In the genomic region with DNA sequence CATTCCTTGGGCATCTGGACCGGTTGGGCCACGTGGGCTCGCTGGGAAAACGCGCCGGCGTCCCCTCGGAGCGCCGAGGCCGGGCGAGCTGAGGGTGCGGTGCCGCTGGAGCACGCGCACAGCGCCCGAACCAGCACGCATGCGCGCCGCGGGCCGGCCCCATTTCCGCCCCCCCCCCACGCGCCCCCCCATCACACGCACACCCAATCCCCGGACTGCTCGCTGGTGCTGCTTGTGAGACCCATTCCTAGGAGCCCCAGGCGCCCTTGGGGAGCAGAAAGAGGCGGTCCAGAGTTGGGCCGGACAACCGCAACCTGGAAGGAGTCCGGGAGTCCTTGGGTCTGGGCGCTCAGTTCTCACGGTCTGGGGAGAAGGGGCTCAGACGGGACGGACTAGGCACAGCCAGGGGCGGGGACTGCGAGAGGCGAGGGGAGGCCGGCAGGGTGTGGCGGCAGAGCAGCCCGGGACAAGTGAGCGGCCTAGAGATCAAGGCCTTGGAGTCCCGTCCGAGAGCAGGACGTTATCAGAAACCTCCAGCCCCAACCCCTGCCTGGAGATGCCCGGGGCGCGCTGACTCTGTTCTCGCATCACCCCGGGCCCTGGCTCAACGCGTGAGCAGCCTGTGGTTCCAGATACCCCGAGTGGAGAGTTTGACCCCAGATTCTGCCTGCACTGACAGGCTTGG, we compare ENCODE assay signal across 18 cellular contexts. TPM values are rescaled to one million over a fixed set of nuclear protein-coding genes. Genes with fewer than 3 reads are reported as not detected.
DNase-seq lines count a peak whose midpoint lies in the region; ATAC-seq, FAIRE-seq and TF ChIP-seq lines count a peak whose summit lies in the region.
"Had no signal": no experiment of that assay in that cellular context is flagged by ENCODE, and none has a peak within 500 bp of the region (broad histone marks: within the 10 kb centered on the region; RNA-seq: fewer than 3 reads in every experiment).

No MANE protein-coding gene starts in this region.

- H3F3A ChIP-seq in neural cell (ENCODE audit: insufficient read depth, low read length, poor library complexity, severe bottlenecking): no peaks in the 10 kb centered on the region
- no peaks in the 10 kb centered on the region for H3F3A ChIP-seq in PC-3 (ENCODE audit: low read length, unreplicated experiment)

- intact Hi-C loops in K562 (cut with micrococcal nuclease): loop anchor here (10.0 kb wide), 1 partner anchor 172 kb away; no protein-coding TSS in a partner anchor
- intact Hi-C loops in PC-3 (cut with micrococcal nuclease): no loop called here

- no peak overlapping the region for H2BK5ac ChIP-seq in H9 (ENCODE audit: insufficient read length, low read length)

- no peak overlapping the region for H2AFZ ChIP-seq in H9 (ENCODE audit: low read length)
- H2AFZ ChIP-seq in K562 (ENCODE audit: low read depth, low read length): peak overlapping the region; percentile 98
- H2AFZ ChIP-seq in neural cell (ENCODE audit: low read depth, low read length): no peak overlapping the region
- no peak overlapping the region for H2AFZ ChIP-seq in PC-3 (ENCODE audit: low read length)

- H3K36me3 Mint-ChIP-seq in H9 (ENCODE audit: insufficient read depth in 1 of 3, low read depth in 3 of 3): peaks cover 0 to 1% (median 0%) of the 10 kb centered on the region in 3 experiments; a peak in 2 of 7 replicates

- H3K9me3 ChIP-seq in H9 (ENCODE audit: control insufficient read depth, low read depth, low read length) (no peaks in the 10 kb centered on the region), K562 (replicated peaks; ENCODE audit: control insufficient read depth, insufficient read depth, low read depth, low read length) (peaks cover 3% of the 10 kb centered on the region), neural cell (ENCODE audit: low read length) (no peaks in the 10 kb centered on the region), PC-3 (ENCODE audit: low read length) (no peaks in the 10 kb centered on the region)

- TF ChIP-seq CTCF in H9 (conservative IDR thresholded peaks at IDR 0.05) (no peak), K562 (IDR thresholded peaks at IDR 0.05 in 2 of 3, conservative IDR thresholded peaks at IDR 0.05 in 1 of 3; ENCODE audit: insufficient read depth in 2 of 3, low read depth in 1 of 3, low read length in 3 of 3) (no peak), neural cell (IDR thresholded peaks at IDR 0.05; ENCODE audit: poor library complexity, severe bottlenecking) (no peak), PC-3 (conservative IDR thresholded peaks at IDR 0.05; ENCODE audit: low read depth, low read length) (no peak)

- WGBS in H9 (ENCODE audit: extremely low coverage, insufficient read length, low lambda C conversion rate): no CpG with 5 or more reads among the region's 57 CpGs
- WGBS in K562 (ENCODE audit: insufficient coverage, low coverage, missing lambda C conversion rate): under 1% methylated on average over 35 of the region's 57 CpGs

- TF ChIP-seq RAD21 in K562 (CRISPR knock-in tag; conservative IDR thresholded peaks at IDR 0.05 in 1 of 2, IDR thresholded peaks at IDR 0.05 in 1 of 2): no peak
- TF ChIP-seq RAD21 in neural cell (conservative IDR thresholded peaks at IDR 0.05): no peak

- no peak overlapping the region for H2BK15ac ChIP-seq in H9 (ENCODE audit: low read depth, low read length)

- H3K27me3 ChIP-seq in H9 (ENCODE audit: insufficient read depth, low read length) (peaks cover 92% of the 10 kb centered on the region), K562 (ENCODE audit: control insufficient read depth in 2 of 2, insufficient read depth in 2 of 2, low read length in 2 of 2) (no peaks in the 10 kb centered on the region), neural cell (ENCODE audit: insufficient read depth, low read depth, low read length) (peaks cover 100% of the 10 kb centered on the region), PC-3 (ENCODE audit: low read length) (peaks cover 100% of the 10 kb centered on the region)

- no peaks in the 10 kb centered on the region; the same call in 2 of the 3 replicates for H3K36me3 ChIP-seq in K562 (ENCODE audit: control insufficient read depth, insufficient read depth, low read length)
- no peaks in the 10 kb centered on the region for H3K36me3 ChIP-seq in neural cell (ENCODE audit: insufficient read depth, low read length)
- H3K36me3 ChIP-seq in PC-3 (ENCODE audit: low read depth, low read length): no peaks in the 10 kb centered on the region

- peaks cover 3% of the 10 kb centered on the region for H3K23me2 ChIP-seq in H9 (ENCODE audit: insufficient read length, low read depth, low read length, poor library complexity, severe bottlenecking)

- H3K9ac ChIP-seq in H9 (ENCODE audit: extremely low read depth, insufficient read length, low read length) (no peak overlapping the region), K562 (ENCODE audit: insufficient read depth in 1 of 2, low read depth in 2 of 2, low read length in 2 of 2) (peak overlapping the region; percentile 70 to 92), neural cell (ENCODE audit: low read length) (peak overlapping the region; percentile 1), PC-3 (ENCODE audit: low read length) (no peak overlapping the region)

- H3K79me1 ChIP-seq in H9 (ENCODE audit: insufficient read depth, low read depth, low read length, poor library complexity, severe bottlenecking): no peaks in the 10 kb centered on the region

- CTCF ChIA-PET in K562 (lab: Yijun Ruan, JAX; ENCODE audit: low intra/inter-chr PET ratio) (no interaction called here), PC-3 (lab: Charles Lee) (no interaction called here)

- H4K20me1 ChIP-seq in H9 (ENCODE audit: control insufficient read depth, insufficient read depth, insufficient read length) (no peaks in the 10 kb centered on the region), K562 (replicated peaks; ENCODE audit: control insufficient read depth, insufficient read depth, low read length) (no peaks in the 10 kb centered on the region), neural cell (ENCODE audit: insufficient read depth) (no peaks in the 10 kb centered on the region), PC-3 (ENCODE audit: low read length) (no peaks in the 10 kb centered on the region)

- H3K27ac ChIP-seq in H9 (ENCODE audit: insufficient read length, low read depth, low read length) (no peak overlapping the region), K562 (ENCODE audit: extremely low read depth, low read depth, low read length) (peak overlapping the region; percentile 89), neural cell (ENCODE audit: low read length) (no peak overlapping the region), PC-3 (ENCODE audit: low read length) (no peak overlapping the region)
- H3K27ac ChIP-seq: 22Rv1, skin epidermis had no signal

- H3K4me2 ChIP-seq in H9 (ENCODE audit: insufficient read depth, insufficient read length, low read length) (no peak overlapping the region), K562 (ENCODE audit: insufficient read depth, low read length) (peak overlapping the region; percentile 80), neural cell (ENCODE audit: low read length) (no peak overlapping the region), PC-3 (ENCODE audit: low read length) (no peak overlapping the region)

- no peak overlapping the region for H2BK120ac ChIP-seq in H9 (ENCODE audit: low read depth, low read length, poor library complexity, severe bottlenecking)

- H3K9me2 ChIP-seq in neural cell (ENCODE audit: insufficient read depth, low read length): no peaks in the 10 kb centered on the region
- no peaks in the 10 kb centered on the region for H3K9me2 ChIP-seq in PC-3 (replicated peaks; ENCODE audit: low read length)

- H3K27me3 Mint-ChIP-seq in H9 (ENCODE audit: low read depth): peaks cover 100% of the 10 kb centered on the region

- H3K14ac ChIP-seq in H9 (ENCODE audit: insufficient read depth, low read length): no peak overlapping the region

- H3K4me3 ChIP-seq in K562 (peak overlapping the region; percentile 42), neural cell (ENCODE audit: low read length) (peak overlapping the region; percentile 46), PC-3 (ENCODE audit: low read length) (no peak overlapping the region)
- H3K4me3 ChIP-seq: skin epidermis had no signal

- H3K4me1 Mint-ChIP-seq in H9: peaks cover 42 to 59% of the 10 kb centered on the region in 2 experiments

- no peak overlapping the region for H3K27ac Mint-ChIP-seq in H9
- H3K27ac Mint-ChIP-seq: stimulated activated effector memory CD8-positive, alpha-beta T cell treated with anti-CD3 and anti-CD28 coated beads, Interleukin-12 subunit alpha, Interleukin-12 subunit beta, amount 100 ng/mL, for 72 hours had no signal

- H4K5ac ChIP-seq in H9 (ENCODE audit: insufficient read length, low read depth, low read length): no peak overlapping the region

- no peak overlapping the region for H3K4ac ChIP-seq in H9 (ENCODE audit: low read depth, low read length)

- no peak overlapping the region for H3K4me3 Mint-ChIP-seq in H9

- peak; percentile 93 for FAIRE-seq in K562 (lab: Jason Lieb, UNC)

- H3K23ac ChIP-seq in H9 (ENCODE audit: insufficient read length, low read depth, low read length): no peak overlapping the region

- no peak overlapping the region for H4K8ac ChIP-seq in H9 (replicated peaks; ENCODE audit: insufficient read length, low read depth, low read length)

- H3K9me3 Mint-ChIP-seq in H9: peaks cover 11 to 18% of the 10 kb centered on the region in 2 experiments
- H3K9me3 Mint-ChIP-seq: stimulated activated effector memory CD8-positive, alpha-beta T cell treated with anti-CD3 and anti-CD28 coated beads, Interleukin-12 subunit alpha, Interleukin-12 subunit beta, amount 100 ng/mL, for 72 hours had no signal

- H2BK12ac ChIP-seq in H9 (ENCODE audit: insufficient read length, low read depth, low read length): no peak overlapping the region

- BruUV-seq in K562 (replicated peaks; lab: Mats Ljungman, UMichigan) (TSS peak; percentile 92), PC-3 (replicated peaks; lab: Mats Ljungman, UMichigan) (no TSS peak)

- H3K56ac ChIP-seq in H9 (ENCODE audit: insufficient read length, low read depth, low read length): no peak overlapping the region

- POLR2A ChIA-PET in K562 (lab: Yijun Ruan, JAX) (interaction anchor here (0.5 to 2.5 kb wide), 3 partner anchors 33 to 102 kb away, joined by 3 to 10 read pairs (median 7); partner anchors contain the start of gene CBX4), PC-3 (lab: Charles Lee; ENCODE audit: unreplicated experiment) (no interaction called here)

- no peak overlapping the region for H2BK20ac ChIP-seq in H9 (ENCODE audit: low read depth, low read length, poor library complexity, severe bottlenecking)

- H3K4me1 ChIP-seq in H9 (ENCODE audit: insufficient read depth, low read length): no peaks in the 10 kb centered on the region; the same call in 1 of the 2 replicates
- peaks cover 44 to 76% of the 10 kb centered on the region in 2 experiments for H3K4me1 ChIP-seq in K562 (replicated peaks in 1 of 2; ENCODE audit: control insufficient read depth in 2 of 2, insufficient read depth in 2 of 2, low read length in 2 of 2)
- peaks cover 36% of the 10 kb centered on the region for H3K4me1 ChIP-seq in PC-3 (ENCODE audit: insufficient read depth, low read length)

- in situ Hi-C loops in K562 (cut with MboI): loop anchor here (5.0 kb wide), 1 partner anchor 34 kb away; the partner anchor contains the start of gene CBX4

- no peak overlapping the region for H4K91ac ChIP-seq in H9 (ENCODE audit: insufficient read length, low read depth, low read length)

- H3K18ac ChIP-seq in H9 (ENCODE audit: insufficient read length, low read depth, low read length): no peak overlapping the region

- H3K79me2 ChIP-seq in H9 (ENCODE audit: insufficient read depth, low read length) (no peaks in the 10 kb centered on the region), K562 (ENCODE audit: control insufficient read depth, insufficient read depth, low read length) (no peaks in the 10 kb centered on the region), neural cell (replicated peaks; ENCODE audit: insufficient read depth, low read length) (no peaks in the 10 kb centered on the region), PC-3 (ENCODE audit: low read length) (no peaks in the 10 kb centered on the region)

- TF ChIP-seq EP300 in K562 (IDR thresholded peaks at IDR 0.05; ENCODE audit: low read length) (no peak), neural cell (conservative IDR thresholded peaks at IDR 0.05; ENCODE audit: poor library complexity, severe bottlenecking) (no peak)

- DNase-seq in DMS153 (lab: John Stamatoyannopoulos, UW): peak; percentile 33
- no peak for DNase-seq in DMS153 treated with DMSO at 0.1 percent for 48 hours (lab: John Stamatoyannopoulos, UW; ENCODE audit: unreplicated experiment)
- peak; percentile 77 for DNase-seq in H9
- peak; percentile 74 to 92 (median 84) for DNase-seq in K562 (ENCODE audit: extremely low read depth in 1 of 4, low spot score in 3 of 4)
- DNase-seq in PC-3: no peak
- DNase-seq in NCI-H2227 (lab: John Stamatoyannopoulos, UW; ENCODE audit: unreplicated experiment): no peak
- no peak for DNase-seq in activated CD4-positive, CD25-positive, alpha-beta regulatory T cell treated with anti-CD3 and anti-CD28 coated beads, Interleukin-2, amount 50 U/mL, for 72 hours
- DNase-seq: activated naive CD4-positive, alpha-beta T cell treated with anti-CD3 and anti-CD28 coated beads, Interleukin-2, amount 50 U/mL, for 16 hours; effector CD4-positive, alpha-beta T cell; kidney glomerular epithelial cell; NCI-H1436; NCI-H226; SHP77 treated with DMSO at 0.1 percent for 48 hours had no signal

- ATAC-seq in K562 (peak; percentile 93), PC-3 (no peak)
- ATAC-seq: activated CD4-positive, CD25-positive, alpha-beta regulatory T cell treated with anti-CD3 and anti-CD28 coated beads, Interleukin-2, amount 50 U/mL, for 24 hours; stimulated activated effector memory CD8-positive, alpha-beta T cell treated with anti-CD3 and anti-CD28 coated beads, Interleukin-12 subunit alpha, Interleukin-12 subunit beta, amount 100 ng/mL, for 72 hours had no signal

- no peak overlapping the region for H2AK5ac ChIP-seq in H9 (ENCODE audit: insufficient read length, low read length)

- no peak overlapping the region for H3T11ph ChIP-seq in H9 (ENCODE audit: low read length)

- peak; percentile 83 for TF ChIP-seq POLR2A in K562 (conservative IDR thresholded peaks at IDR 0.05)

- no peaks in the 10 kb centered on the region for H3K9me1 ChIP-seq in K562 (ENCODE audit: control insufficient read depth, insufficient read depth, low read length)

RNA-seq across cellular contexts. Expression of gene CBX8, which starts 6.0 kb away (rescaled TPM):
- total RNA-seq in H9 (2021) (1.2 and 2.9 TPM in 2 replicates), K562 (2014; rRNA removed) (4.9 and 7.1 TPM in 2 replicates), K562 (2014; rRNA removed; fragmentation: Illumina TruSeq; extraction: Trizol) (1.8 and 1.9 TPM in 2 replicates), K562 (2015; rRNA removed; fragmentation: Illumina TruSeq; extraction: Trizol) (6.6 and 6.7 TPM in 2 replicates), K562 (2021) (11.9 and 12.0 TPM in 2 replicates), PC-3 (2014; rRNA removed) (11.3 and 12.8 TPM in 2 replicates)
- 2.1 and 2.7 TPM in 2 replicates for total RNA-seq in K562 (2011; cell fraction: chromatin; rRNA removed; ENCODE audit: low replicate concordance)
- total RNA-seq in K562 (2011; cell fraction: nucleolus; rRNA removed): 2.3 and 2.9 TPM in 2 replicates
- 2.0 and 2.7 TPM in 2 replicates for total RNA-seq in K562 (2011; cell fraction: nucleoplasm; rRNA removed)
- polyA plus RNA-seq in K562 (2011; rRNA removed) (0.52 and 0.72 TPM in 2 replicates), K562 (2014; fragmentation: Illumina TruSeq; extraction: Trizol) (2.6 and 3.4 TPM in 2 replicates), K562 (2014; fragmentation: Nextera tagmentation; extraction: Ambion mirVana) (under 1 TPM; 0.08 to 0.21 TPM), K562 (2014; rRNA removed) (4.7 and 6.7 TPM in 2 replicates), neural cell (15.4 and 27.6 TPM in 2 replicates)
- 0.80 and 1.1 TPM in 2 replicates for polyA plus RNA-seq in K562 (2011; cell fraction: cytosol; rRNA removed)
- 2.4 and 2.6 TPM in 2 replicates for polyA plus RNA-seq in K562 (2011; cell fraction: nucleus; rRNA removed)
- polyA plus RNA-seq in K562 (2012): 5.7 and 8.8 TPM in 2 replicates
- 0.45 and 0.56 TPM in 2 replicates for polyA minus RNA-seq in K562 (2011; rRNA and poly(A)+ RNA removed)
- polyA minus RNA-seq in K562 (2011; cell fraction: cytosol; rRNA and poly(A)+ RNA removed): 0.86 and 2.7 TPM in 2 replicates
- polyA minus RNA-seq in K562 (2011; cell fraction: nucleus; rRNA and poly(A)+ RNA removed): 0.67 and 2.1 TPM in 2 replicates
- 26.4 and 33.8 TPM in 2 replicates for polyA minus RNA-seq in neural cell

RNA-seq across cellular contexts. Expression of gene CBX2, which starts 24.9 kb away (rescaled TPM):
- 77.4 and 79.4 TPM in 2 replicates for total RNA-seq in H9 (2021)
- total RNA-seq in K562 (2011; cell fraction: chromatin; rRNA removed; ENCODE audit: low replicate concordance): 20.1 and 55.7 TPM in 2 replicates
- 37.1 and 52.4 TPM in 2 replicates for total RNA-seq in K562 (2011; cell fraction: nucleolus; rRNA removed)
- total RNA-seq in K562 (2011; cell fraction: nucleoplasm; rRNA removed): 27.8 and 34.1 TPM in 2 replicates
- total RNA-seq in K562 (2014; rRNA removed): 18.2 and 23.6 TPM in 2 replicates
- 6.9 and 8.4 TPM in 2 replicates for total RNA-seq in K562 (2014; rRNA removed; fragmentation: Illumina TruSeq; extraction: Trizol)
- 16.5 and 18.1 TPM in 2 replicates for total RNA-seq in K562 (2015; rRNA removed; fragmentation: Illumina TruSeq; extraction: Trizol)
- total RNA-seq in K562 (2021): 26.9 and 28.5 TPM in 2 replicates
- 13.9 and 18.3 TPM in 2 replicates for polyA plus RNA-seq in K562 (2011; rRNA removed)
- 17.2 and 30.0 TPM in 2 replicates for polyA plus RNA-seq in K562 (2011; cell fraction: cytosol; rRNA removed)
- 35.0 and 55.5 TPM in 2 replicates for polyA plus RNA-seq in K562 (2011; cell fraction: nucleus; rRNA removed)
- polyA plus RNA-seq in K562 (2012): 13.0 and 18.6 TPM in 2 replicates
- polyA plus RNA-seq in K562 (2014; fragmentation: Illumina TruSeq; extraction: Trizol): 13.9 and 16.9 TPM in 2 replicates
- polyA plus RNA-seq in K562 (2014; fragmentation: Nextera tagmentation; extraction: Ambion mirVana): 1 to 10 TPM in 1 of 2 experiments, under 1 TPM in 1; 0.66 to 1.0 TPM
- 17.4 and 18.4 TPM in 2 replicates for polyA plus RNA-seq in K562 (2014; rRNA removed)
- polyA minus RNA-seq in K562 (2011; rRNA and poly(A)+ RNA removed): 10.0 and 14.9 TPM in 2 replicates
- 20.6 and 24.0 TPM in 2 replicates for polyA minus RNA-seq in K562 (2011; cell fraction: cytosol; rRNA and poly(A)+ RNA removed)
- 18.0 and 19.1 TPM in 2 replicates for polyA minus RNA-seq in K562 (2011; cell fraction: nucleus; rRNA and poly(A)+ RNA removed)
- polyA plus RNA-seq in neural cell: 15.9 and 16.9 TPM in 2 replicates
- polyA minus RNA-seq in neural cell: 27.1 and 28.5 TPM in 2 replicates
- 39.2 and 43.9 TPM in 2 replicates for total RNA-seq in PC-3 (2014; rRNA removed)

RNA-seq across cellular contexts. Expression of gene CBX4, which starts 36.4 kb away (rescaled TPM):
- 5.1 and 6.2 TPM in 2 replicates for total RNA-seq in H9 (2021)
- total RNA-seq in K562 (2011; cell fraction: chromatin; rRNA removed; ENCODE audit: low replicate concordance): 13.6 and 28.0 TPM in 2 replicates
- total RNA-seq in K562 (2011; cell fraction: nucleolus; rRNA removed): 26.3 and 29.6 TPM in 2 replicates
- 11.0 and 15.7 TPM in 2 replicates for total RNA-seq in K562 (2011; cell fraction: nucleoplasm; rRNA removed)
- 42.3 and 42.4 TPM in 2 replicates for total RNA-seq in K562 (2014; rRNA removed)
- total RNA-seq in K562 (2014; rRNA removed; fragmentation: Illumina TruSeq; extraction: Trizol): 4.4 and 4.7 TPM in 2 replicates
- total RNA-seq in K562 (2015; rRNA removed; fragmentation: Illumina TruSeq; extraction: Trizol): 13.5 and 14.7 TPM in 2 replicates
- total RNA-seq in K562 (2021): 48.5 and 50.5 TPM in 2 replicates
- polyA plus RNA-seq in K562 (2011; rRNA removed): 7.8 and 13.5 TPM in 2 replicates
- polyA plus RNA-seq in K562 (2011; cell fraction: cytosol; rRNA removed): 12.6 and 29.1 TPM in 2 replicates
- 23.9 and 38.8 TPM in 2 replicates for polyA plus RNA-seq in K562 (2011; cell fraction: nucleus; rRNA removed)
- polyA plus RNA-seq in K562 (2012): 22.9 and 60.2 TPM in 2 replicates
- 10.0 and 16.4 TPM in 2 replicates for polyA plus RNA-seq in K562 (2014; fragmentation: Illumina TruSeq; extraction: Trizol)
- polyA plus RNA-seq in K562 (2014; fragmentation: Nextera tagmentation; extraction: Ambion mirVana): 1 to 10 TPM in 1 of 2 experiments, under 1 TPM in 1; 0.98 to 1.1 TPM
- 34.8 and 40.7 TPM in 2 replicates for polyA plus RNA-seq in K562 (2014; rRNA removed)
- polyA minus RNA-seq in K562 (2011; rRNA and poly(A)+ RNA removed): 7.2 and 7.6 TPM in 2 replicates
- 18.7 and 24.1 TPM in 2 replicates for polyA minus RNA-seq in K562 (2011; cell fraction: cytosol; rRNA and poly(A)+ RNA removed)
- polyA minus RNA-seq in K562 (2011; cell fraction: nucleus; rRNA and poly(A)+ RNA removed): 12.4 and 16.4 TPM in 2 replicates
- 31.9 and 34.6 TPM in 2 replicates for polyA plus RNA-seq in neural cell
- polyA minus RNA-seq in neural cell: 43.3 and 45.8 TPM in 2 replicates
- 53.5 and 75.4 TPM in 2 replicates for total RNA-seq in PC-3 (2014; rRNA removed)

Comparison
In these comparisons a context has a peak if more than half of its experiments do, and no peak if none do; other contexts are left out.
1. DNase-seq: peak in DMS153 (single experiment), H9 (single experiment) and K562 (4 of 4); none in DMS153 treated with DMSO at 0.1 percent for 48 hours (single experiment), PC-3 (single experiment), NCI-H2227 (single experiment) and activated CD4-positive, CD25-positive, alpha-beta regulatory T cell treated with anti-CD3 and anti-CD28 coated beads, Interleukin-2, amount 50 U/mL, for 72 hours (single experiment).
2. H3K9ac ChIP-seq: peak in K562 (2 of 2) and neural cell (single experiment); none in H9 (single experiment) and PC-3 (single experiment).